27 cellular contexts compared by ENCODE assay signal in genomic region chr7:71439316-71439715, GRCh38.
"Had no signal": no experiment of that assay in that cellular context is flagged by ENCODE, and none has a peak within 500 bp of the region (broad histone marks: within the 10 kb centered on the region; RNA-seq: fewer than 3 reads in every experiment).

No MANE protein-coding gene starts in this region.

- H3K4me2 ChIP-seq: neural progenitor cell had no signal

- H3K9me3 ChIP-seq: pancreas, prostate gland, right lobe of liver, thoracic aorta, thyroid gland, tibial nerve, upper lobe of left lung had no signal

- H2AFZ ChIP-seq: neural progenitor cell had no signal

- H3K9ac ChIP-seq: neural progenitor cell had no signal

- ATAC-seq: naive thymus-derived CD8-positive, alpha-beta T cell; natural killer cell treated with Interleukin-12 subunit alpha and Interleukin-12 subunit beta and Interleukin-15 and Interleukin-18, amount 100 ng/mL, for 72 hours; pancreas; right cardiac atrium; right lobe of liver; stimulated activated effector memory CD8-positive, alpha-beta T cell treated with anti-CD3 and anti-CD28 coated beads, Interleukin-12 subunit alpha, Interleukin-12 subunit beta, amount 100 ng/mL, for 72 hours; stimulated activated naive B cell treated with anti-CD40 and anti-IgM and Interleukin-4, amounts not matched to agents 10 μg/mL and 1 μg/mL and 100 μg/mL, for 72 hours had no signal

- H3K4me1 ChIP-seq: pancreas, prostate gland, right lobe of liver, sigmoid colon, stomach, thyroid gland, tibial nerve, upper lobe of left lung had no signal

- H3K4me3 Mint-ChIP-seq: naive B cell; naive thymus-derived CD8-positive, alpha-beta T cell; natural killer cell treated with Interleukin-12 subunit alpha and Interleukin-12 subunit beta and Interleukin-15 and Interleukin-18, amount 100 ng/mL, for 72 hours; nephron progenitor cell; neural progenitor cell; stimulated activated effector memory CD8-positive, alpha-beta T cell treated with anti-CD3 and anti-CD28 coated beads, Interleukin-12 subunit alpha, Interleukin-12 subunit beta, amount 100 ng/mL, for 72 hours; stimulated activated naive B cell treated with anti-CD40 and anti-IgM and Interleukin-4, amounts not matched to agents 10 μg/mL and 1 μg/mL and 100 μg/mL, for 72 hours; stimulated activated naive CD8-positive, alpha-beta T cell treated with anti-CD3 and anti-CD28 coated beads, Interleukin-15, Interleukin-2, amounts not matched to agents 100 ng/mL and 50 ng/mL, for 24 hours had no signal

- H3K27ac Mint-ChIP-seq: naive thymus-derived CD8-positive, alpha-beta T cell; natural killer cell treated with Interleukin-12 subunit alpha and Interleukin-12 subunit beta and Interleukin-15 and Interleukin-18, amount 100 ng/mL, for 72 hours; nephron progenitor cell; neural progenitor cell; stimulated activated effector memory CD8-positive, alpha-beta T cell treated with anti-CD3 and anti-CD28 coated beads, Interleukin-12 subunit alpha, Interleukin-12 subunit beta, amount 100 ng/mL, for 72 hours; stimulated activated naive B cell treated with anti-CD40 and anti-IgM and Interleukin-4, amounts not matched to agents 10 μg/mL and 1 μg/mL and 100 μg/mL, for 72 hours; stimulated activated naive CD8-positive, alpha-beta T cell treated with anti-CD3 and anti-CD28 coated beads, Interleukin-15, Interleukin-2, amounts not matched to agents 100 ng/mL and 50 ng/mL, for 24 hours had no signal

- H3K36me3 ChIP-seq: neural progenitor cell, pancreas, prostate gland, right lobe of liver, sigmoid colon, stomach, thoracic aorta, thyroid gland, upper lobe of left lung had no signal

- FAIRE-seq: pancreas, small intestine, urothelium cell line had no signal

- H3K27me3 Mint-ChIP-seq: naive B cell; naive thymus-derived CD8-positive, alpha-beta T cell; natural killer cell treated with Interleukin-12 subunit alpha and Interleukin-12 subunit beta and Interleukin-15 and Interleukin-18, amount 100 ng/mL, for 72 hours; stimulated activated naive B cell treated with anti-CD40 and anti-IgM and Interleukin-4, amounts not matched to agents 10 μg/mL and 1 μg/mL and 100 μg/mL, for 72 hours; stimulated activated naive CD8-positive, alpha-beta T cell treated with anti-CD3 and anti-CD28 coated beads, Interleukin-15, Interleukin-2, amounts not matched to agents 100 ng/mL and 50 ng/mL, for 24 hours had no signal

- H3K27ac ChIP-seq: neural progenitor cell, pancreas, prostate gland, right lobe of liver, sigmoid colon, stomach, thoracic aorta, thyroid gland, tibial nerve, upper lobe of left lung had no signal

- H3K27me3 ChIP-seq: neural progenitor cell, pancreas, right lobe of liver, sigmoid colon, stomach, thyroid gland, tibial nerve, upper lobe of left lung had no signal

- H3K4me1 Mint-ChIP-seq: naive thymus-derived CD8-positive, alpha-beta T cell; stimulated activated effector memory CD8-positive, alpha-beta T cell treated with anti-CD3 and anti-CD28 coated beads, Interleukin-12 subunit alpha, Interleukin-12 subunit beta, amount 100 ng/mL, for 72 hours had no signal

- H3K4me3 ChIP-seq: neural progenitor cell, pancreas, prostate gland, right lobe of liver, sigmoid colon, stomach, thoracic aorta, thyroid gland, tibial nerve, upper lobe of left lung had no signal

- H3K36me3 Mint-ChIP-seq: naive B cell; naive thymus-derived CD8-positive, alpha-beta T cell; stimulated activated effector memory CD8-positive, alpha-beta T cell treated with anti-CD3 and anti-CD28 coated beads, Interleukin-12 subunit alpha, Interleukin-12 subunit beta, amount 100 ng/mL, for 72 hours; stimulated activated naive B cell treated with anti-CD40 and anti-IgM and Interleukin-4, amounts not matched to agents 10 μg/mL and 1 μg/mL and 100 μg/mL, for 72 hours had no signal

- DNase-seq: naive B cell; naive thymus-derived CD8-positive, alpha-beta T cell; nephron progenitor cell; occipital lobe; pancreas; right cardiac atrium; right lobe of liver; sigmoid colon; small intestine; stimulated activated CD4-positive, alpha-beta T cell treated with anti-CD3 and anti-CD28 coated beads, Interleukin-15, amount 100 ng/mL, for 24 hours; stimulated activated CD4-positive, alpha-beta T cell treated with anti-CD3 and anti-CD28 coated beads, Interleukin-2, amount 100 ng/mL, for 24 hours; stimulated activated CD4-positive, alpha-beta T cell treated with anti-CD3 and anti-CD28 coated beads, Interleukin-2, amount 100 ng/mL, for 48 hours; stimulated activated CD4-positive, alpha-beta T cell treated with anti-CD3 and anti-CD28 coated beads, Interleukin-4, amount 100 ng/mL, for 24 hours; stimulated activated naive B cell treated with anti-CD40 and anti-IgM and Interleukin-4, amounts not matched to agents 10 μg/mL and 1 μg/mL and 100 μg/mL, for 72 hours; stimulated activated naive CD4-positive, alpha-beta T cell treated with Interleukin-2 at 50 U/mL for 16 hours; stomach; thyroid gland; trophoblast cell; upper lobe of left lung had no signal
